1 cellular context compared by ENCODE assay signal in the genomic region with DNA sequence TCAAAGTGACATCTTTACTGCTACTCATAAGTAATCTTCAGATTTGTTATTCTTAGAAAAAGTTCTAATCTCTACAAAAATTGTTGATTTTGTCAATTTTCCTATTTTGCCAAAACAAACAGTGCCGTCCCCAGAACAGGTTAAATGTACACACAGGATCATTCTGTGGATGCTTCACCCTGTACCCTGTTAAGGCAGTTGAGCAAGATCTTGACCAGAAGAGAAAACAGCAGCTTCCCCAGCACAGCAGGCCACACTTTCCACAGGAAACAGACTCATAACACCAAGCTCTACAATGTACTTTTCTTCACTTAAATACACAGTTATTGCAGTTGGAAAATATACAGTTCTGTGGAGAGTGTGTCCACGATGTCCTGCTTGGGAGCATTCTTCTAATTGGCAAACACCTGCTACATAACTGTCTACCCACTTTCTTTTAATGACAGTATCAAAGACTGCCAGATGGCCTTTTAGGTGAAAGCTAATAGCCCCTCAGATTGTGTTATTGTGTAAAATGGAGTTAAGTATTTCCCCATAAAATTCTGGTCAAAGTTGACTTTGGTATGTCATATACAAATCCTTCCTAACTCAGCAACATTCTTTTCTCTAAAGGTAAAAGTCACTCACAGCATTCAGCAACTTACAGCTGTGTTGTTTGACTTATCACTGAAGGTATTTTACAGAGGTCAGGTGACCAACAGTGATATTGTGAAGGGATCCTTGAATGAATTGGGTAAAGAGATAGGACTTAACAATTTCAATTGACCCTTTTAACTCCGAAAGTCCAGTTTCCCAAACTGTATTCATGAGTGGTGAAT.
TF ChIP-seq lines count a peak whose summit lies in the region.

No MANE protein-coding gene starts in this region.

TF ChIP-seq in HepG2, 621 proteins besides CTCF, POLR2A, EP300 and RAD21 (continued from another document and continues in another):
- TF ChIP-seq, protein P1, sequence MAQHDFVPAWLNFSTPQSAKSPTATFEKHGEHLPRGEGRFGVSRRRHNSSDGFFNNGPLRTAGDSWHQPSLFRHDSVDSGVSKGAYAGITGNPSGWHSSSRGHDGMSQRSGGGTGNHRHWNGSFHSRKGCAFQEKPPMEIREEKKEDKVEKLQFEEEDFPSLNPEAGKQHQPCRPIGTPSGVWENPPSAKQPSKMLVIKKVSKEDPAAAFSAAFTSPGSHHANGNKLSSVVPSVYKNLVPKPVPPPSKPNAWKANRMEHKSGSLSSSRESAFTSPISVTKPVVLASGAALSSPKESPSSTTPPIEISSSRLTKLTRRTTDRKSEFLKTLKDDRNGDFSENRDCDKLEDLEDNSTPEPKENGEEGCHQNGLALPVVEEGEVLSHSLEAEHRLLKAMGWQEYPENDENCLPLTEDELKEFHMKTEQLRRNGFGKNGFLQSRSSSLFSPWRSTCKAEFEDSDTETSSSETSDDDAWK (CRISPR knock-in tag; IDR thresholded peaks at IDR 0.05) = no peak
- TF ChIP-seq, protein P2, sequence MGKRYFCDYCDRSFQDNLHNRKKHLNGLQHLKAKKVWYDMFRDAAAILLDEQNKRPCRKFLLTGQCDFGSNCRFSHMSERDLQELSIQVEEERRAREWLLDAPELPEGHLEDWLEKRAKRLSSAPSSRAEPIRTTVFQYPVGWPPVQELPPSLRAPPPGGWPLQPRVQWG (CRISPR knock-in tag; IDR thresholded peaks at IDR 0.05; ENCODE audit: borderline replicate concordance, low read depth) = no peak
- TF ChIP-seq ZNF224 (CRISPR knock-in tag; IDR thresholded peaks at IDR 0.05) = no peak
- TF ChIP-seq, protein P3, sequence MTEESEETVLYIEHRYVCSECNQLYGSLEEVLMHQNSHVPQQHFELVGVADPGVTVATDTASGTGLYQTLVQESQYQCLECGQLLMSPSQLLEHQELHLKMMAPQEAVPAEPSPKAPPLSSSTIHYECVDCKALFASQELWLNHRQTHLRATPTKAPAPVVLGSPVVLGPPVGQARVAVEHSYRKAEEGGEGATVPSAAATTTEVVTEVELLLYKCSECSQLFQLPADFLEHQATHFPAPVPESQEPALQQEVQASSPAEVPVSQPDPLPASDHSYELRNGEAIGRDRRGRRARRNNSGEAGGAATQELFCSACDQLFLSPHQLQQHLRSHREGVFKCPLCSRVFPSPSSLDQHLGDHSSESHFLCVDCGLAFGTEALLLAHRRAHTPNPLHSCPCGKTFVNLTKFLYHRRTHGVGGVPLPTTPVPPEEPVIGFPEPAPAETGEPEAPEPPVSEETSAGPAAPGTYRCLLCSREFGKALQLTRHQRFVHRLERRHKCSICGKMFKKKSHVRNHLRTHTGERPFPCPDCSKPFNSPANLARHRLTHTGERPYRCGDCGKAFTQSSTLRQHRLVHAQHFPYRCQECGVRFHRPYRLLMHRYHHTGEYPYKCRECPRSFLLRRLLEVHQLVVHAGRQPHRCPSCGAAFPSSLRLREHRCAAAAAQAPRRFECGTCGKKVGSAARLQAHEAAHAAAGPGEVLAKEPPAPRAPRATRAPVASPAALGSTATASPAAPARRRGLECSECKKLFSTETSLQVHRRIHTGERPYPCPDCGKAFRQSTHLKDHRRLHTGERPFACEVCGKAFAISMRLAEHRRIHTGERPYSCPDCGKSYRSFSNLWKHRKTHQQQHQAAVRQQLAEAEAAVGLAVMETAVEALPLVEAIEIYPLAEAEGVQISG (CRISPR knock-in tag; IDR thresholded peaks at IDR 0.05) = peak; percentile 76
- no peak for TF ChIP-seq U2AF2 (IDR thresholded peaks at IDR 0.05; ENCODE audit: low read depth, low read length)
- TF ChIP-seq, protein P4, sequence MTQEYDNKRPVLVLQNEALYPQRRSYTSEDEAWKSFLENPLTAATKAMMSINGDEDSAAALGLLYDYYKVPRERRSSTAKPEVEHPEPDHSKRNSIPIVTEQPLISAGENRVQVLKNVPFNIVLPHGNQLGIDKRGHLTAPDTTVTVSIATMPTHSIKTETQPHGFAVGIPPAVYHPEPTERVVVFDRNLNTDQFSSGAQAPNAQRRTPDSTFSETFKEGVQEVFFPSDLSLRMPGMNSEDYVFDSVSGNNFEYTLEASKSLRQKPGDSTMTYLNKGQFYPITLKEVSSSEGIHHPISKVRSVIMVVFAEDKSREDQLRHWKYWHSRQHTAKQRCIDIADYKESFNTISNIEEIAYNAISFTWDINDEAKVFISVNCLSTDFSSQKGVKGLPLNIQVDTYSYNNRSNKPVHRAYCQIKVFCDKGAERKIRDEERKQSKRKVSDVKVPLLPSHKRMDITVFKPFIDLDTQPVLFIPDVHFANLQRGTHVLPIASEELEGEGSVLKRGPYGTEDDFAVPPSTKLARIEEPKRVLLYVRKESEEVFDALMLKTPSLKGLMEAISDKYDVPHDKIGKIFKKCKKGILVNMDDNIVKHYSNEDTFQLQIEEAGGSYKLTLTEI (CRISPR knock-in tag; conservative IDR thresholded peaks at IDR 0.05) = no peak
- TF ChIP-seq SMARCC2 (IDR thresholded peaks at IDR 0.05) = 0 out of 2 replicates have a peak, but pooled peaks have one; percentile 52
- TF ChIP-seq, protein P5, sequence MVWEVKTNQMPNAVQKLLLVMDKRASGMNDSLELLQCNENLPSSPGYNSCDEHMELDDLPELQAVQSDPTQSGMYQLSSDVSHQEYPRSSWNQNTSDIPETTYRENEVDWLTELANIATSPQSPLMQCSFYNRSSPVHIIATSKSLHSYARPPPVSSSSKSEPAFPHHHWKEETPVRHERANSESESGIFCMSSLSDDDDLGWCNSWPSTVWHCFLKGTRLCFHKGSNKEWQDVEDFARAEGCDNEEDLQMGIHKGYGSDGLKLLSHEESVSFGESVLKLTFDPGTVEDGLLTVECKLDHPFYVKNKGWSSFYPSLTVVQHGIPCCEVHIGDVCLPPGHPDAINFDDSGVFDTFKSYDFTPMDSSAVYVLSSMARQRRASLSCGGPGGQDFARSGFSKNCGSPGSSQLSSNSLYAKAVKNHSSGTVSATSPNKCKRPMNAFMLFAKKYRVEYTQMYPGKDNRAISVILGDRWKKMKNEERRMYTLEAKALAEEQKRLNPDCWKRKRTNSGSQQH (CRISPR knock-in tag; IDR thresholded peaks at IDR 0.05; ENCODE audit: low read depth) = peak; percentile 69; the same call in 1 of the 2 replicates
- TF ChIP-seq, protein P6, sequence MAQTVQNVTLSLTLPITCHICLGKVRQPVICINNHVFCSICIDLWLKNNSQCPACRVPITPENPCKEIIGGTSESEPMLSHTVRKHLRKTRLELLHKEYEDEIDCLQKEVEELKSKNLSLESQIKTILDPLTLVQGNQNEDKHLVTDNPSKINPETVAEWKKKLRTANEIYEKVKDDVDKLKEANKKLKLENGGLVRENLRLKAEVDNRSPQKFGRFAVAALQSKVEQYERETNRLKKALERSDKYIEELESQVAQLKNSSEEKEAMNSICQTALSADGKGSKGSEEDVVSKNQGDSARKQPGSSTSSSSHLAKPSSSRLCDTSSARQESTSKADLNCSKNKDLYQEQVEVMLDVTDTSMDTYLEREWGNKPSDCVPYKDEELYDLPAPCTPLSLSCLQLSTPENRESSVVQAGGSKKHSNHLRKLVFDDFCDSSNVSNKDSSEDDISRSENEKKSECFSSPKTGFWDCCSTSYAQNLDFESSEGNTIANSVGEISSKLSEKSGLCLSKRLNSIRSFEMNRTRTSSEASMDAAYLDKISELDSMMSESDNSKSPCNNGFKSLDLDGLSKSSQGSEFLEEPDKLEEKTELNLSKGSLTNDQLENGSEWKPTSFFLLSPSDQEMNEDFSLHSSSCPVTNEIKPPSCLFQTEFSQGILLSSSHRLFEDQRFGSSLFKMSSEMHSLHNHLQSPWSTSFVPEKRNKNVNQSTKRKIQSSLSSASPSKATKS (CRISPR knock-in tag; IDR thresholded peaks at IDR 0.05) = 0 out of 2 replicates have a peak, but pooled peaks have one; percentile 56
- TF ChIP-seq PITX1 (CRISPR knock-in tag; IDR thresholded peaks at IDR 0.05) = peak; percentile 96
- TF ChIP-seq, protein P7, sequence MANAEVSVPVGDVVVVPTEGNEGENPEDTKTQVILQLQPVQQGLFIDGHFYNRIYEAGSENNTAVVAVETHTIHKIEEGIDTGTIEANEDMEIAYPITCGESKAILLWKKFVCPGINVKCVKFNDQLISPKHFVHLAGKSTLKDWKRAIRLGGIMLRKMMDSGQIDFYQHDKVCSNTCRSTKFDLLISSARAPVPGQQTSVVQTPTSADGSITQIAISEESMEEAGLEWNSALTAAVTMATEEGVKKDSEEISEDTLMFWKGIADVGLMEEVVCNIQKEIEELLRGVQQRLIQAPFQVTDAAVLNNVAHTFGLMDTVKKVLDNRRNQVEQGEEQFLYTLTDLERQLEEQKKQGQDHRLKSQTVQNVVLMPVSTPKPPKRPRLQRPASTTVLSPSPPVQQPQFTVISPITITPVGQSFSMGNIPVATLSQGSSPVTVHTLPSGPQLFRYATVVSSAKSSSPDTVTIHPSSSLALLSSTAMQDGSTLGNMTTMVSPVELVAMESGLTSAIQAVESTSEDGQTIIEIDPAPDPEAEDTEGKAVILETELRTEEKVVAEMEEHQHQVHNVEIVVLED (CRISPR knock-in tag; IDR thresholded peaks at IDR 0.05; ENCODE audit: borderline replicate concordance) = peak; percentile 52
- TF ChIP-seq, protein P8, sequence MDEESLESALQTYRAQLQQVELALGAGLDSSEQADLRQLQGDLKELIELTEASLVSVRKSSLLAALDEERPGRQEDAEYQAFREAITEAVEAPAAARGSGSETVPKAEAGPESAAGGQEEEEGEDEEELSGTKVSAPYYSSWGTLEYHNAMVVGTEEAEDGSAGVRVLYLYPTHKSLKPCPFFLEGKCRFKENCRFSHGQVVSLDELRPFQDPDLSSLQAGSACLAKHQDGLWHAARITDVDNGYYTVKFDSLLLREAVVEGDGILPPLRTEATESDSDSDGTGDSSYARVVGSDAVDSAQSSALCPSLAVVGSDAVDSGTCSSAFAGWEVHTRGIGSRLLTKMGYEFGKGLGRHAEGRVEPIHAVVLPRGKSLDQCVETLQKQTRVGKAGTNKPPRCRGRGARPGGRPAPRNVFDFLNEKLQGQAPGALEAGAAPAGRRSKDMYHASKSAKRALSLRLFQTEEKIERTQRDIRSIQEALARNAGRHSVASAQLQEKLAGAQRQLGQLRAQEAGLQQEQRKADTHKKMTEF (CRISPR knock-in tag; IDR thresholded peaks at IDR 0.05) = peak; percentile 96
- TF ChIP-seq NFKBIZ (CRISPR knock-in tag; IDR thresholded peaks at IDR 0.05) = peak; percentile 58; the same call in 1 of the 2 replicates
- TF ChIP-seq SP2 (CRISPR knock-in tag; IDR thresholded peaks at IDR 0.05) = no peak
- peak; percentile 83 for TF ChIP-seq ZEB1 (IDR thresholded peaks at IDR 0.05; ENCODE audit: insufficient replicate concordance, low read depth)
- peak; percentile 85 for TF ChIP-seq HOXA3 (CRISPR knock-in tag; IDR thresholded peaks at IDR 0.05)
- peak; percentile 78; the same call in 1 of the 2 replicates for TF ChIP-seq SMAD9 (CRISPR knock-in tag; IDR thresholded peaks at IDR 0.05)
- peak; percentile 87; the same call in 1 of the 2 replicates for TF ChIP-seq ZNF354B (CRISPR knock-in tag; IDR thresholded peaks at IDR 0.05)
- peak; percentile 74; the same call in 1 of the 2 replicates for TF ChIP-seq ZNF564 (CRISPR knock-in tag; IDR thresholded peaks at IDR 0.05)
- no peak for TF ChIP-seq ZNF678 (CRISPR knock-in tag; IDR thresholded peaks at IDR 0.05)
- peak; percentile 2; the same call in 1 of the 2 replicates for TF ChIP-seq KDM5A (IDR thresholded peaks at IDR 0.05; ENCODE audit: borderline replicate concordance, low read length)
- TF ChIP-seq ISL2 (CRISPR knock-in tag; IDR thresholded peaks at IDR 0.05) = peak; percentile 96
- TF ChIP-seq ZNF205 (CRISPR knock-in tag; IDR thresholded peaks at IDR 0.05) = peak; percentile 68; the same call in 1 of the 2 replicates
- TF ChIP-seq, protein P9, sequence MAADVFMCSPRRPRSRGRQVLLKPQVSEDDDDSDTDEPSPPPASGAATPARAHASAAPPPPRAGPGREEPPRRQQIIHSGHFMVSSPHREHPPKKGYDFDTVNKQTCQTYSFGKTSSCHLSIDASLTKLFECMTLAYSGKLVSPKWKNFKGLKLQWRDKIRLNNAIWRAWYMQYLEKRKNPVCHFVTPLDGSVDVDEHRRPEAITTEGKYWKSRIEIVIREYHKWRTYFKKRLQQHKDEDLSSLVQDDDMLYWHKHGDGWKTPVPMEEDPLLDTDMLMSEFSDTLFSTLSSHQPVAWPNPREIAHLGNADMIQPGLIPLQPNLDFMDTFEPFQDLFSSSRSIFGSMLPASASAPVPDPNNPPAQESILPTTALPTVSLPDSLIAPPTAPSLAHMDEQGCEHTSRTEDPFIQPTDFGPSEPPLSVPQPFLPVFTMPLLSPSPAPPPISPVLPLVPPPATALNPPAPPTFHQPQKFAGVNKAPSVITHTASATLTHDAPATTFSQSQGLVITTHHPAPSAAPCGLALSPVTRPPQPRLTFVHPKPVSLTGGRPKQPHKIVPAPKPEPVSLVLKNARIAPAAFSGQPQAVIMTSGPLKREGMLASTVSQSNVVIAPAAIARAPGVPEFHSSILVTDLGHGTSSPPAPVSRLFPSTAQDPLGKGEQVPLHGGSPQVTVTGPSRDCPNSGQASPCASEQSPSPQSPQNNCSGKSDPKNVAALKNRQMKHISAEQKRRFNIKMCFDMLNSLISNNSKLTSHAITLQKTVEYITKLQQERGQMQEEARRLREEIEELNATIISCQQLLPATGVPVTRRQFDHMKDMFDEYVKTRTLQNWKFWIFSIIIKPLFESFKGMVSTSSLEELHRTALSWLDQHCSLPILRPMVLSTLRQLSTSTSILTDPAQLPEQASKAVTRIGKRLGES (CRISPR knock-in tag; IDR thresholded peaks at IDR 0.05; ENCODE audit: borderline replicate concordance) = no peak
- TF ChIP-seq RARA (CRISPR knock-in tag; IDR thresholded peaks at IDR 0.05) = peak; percentile 96
- TF ChIP-seq REPIN1 (CRISPR knock-in tag; IDR thresholded peaks at IDR 0.05; ENCODE audit: borderline replicate concordance, low read depth) = peak; percentile 86
- peak; percentile 98 for TF ChIP-seq MIER3 (CRISPR knock-in tag; IDR thresholded peaks at IDR 0.05; ENCODE audit: borderline replicate concordance)
- peak; percentile 82; the same call in 1 of the 2 replicates for TF ChIP-seq ZSCAN9 (CRISPR knock-in tag; IDR thresholded peaks at IDR 0.05; ENCODE audit: borderline replicate concordance)
